Comparison of ENCODE assay signal across 20 cellular contexts in the genomic region with DNA sequence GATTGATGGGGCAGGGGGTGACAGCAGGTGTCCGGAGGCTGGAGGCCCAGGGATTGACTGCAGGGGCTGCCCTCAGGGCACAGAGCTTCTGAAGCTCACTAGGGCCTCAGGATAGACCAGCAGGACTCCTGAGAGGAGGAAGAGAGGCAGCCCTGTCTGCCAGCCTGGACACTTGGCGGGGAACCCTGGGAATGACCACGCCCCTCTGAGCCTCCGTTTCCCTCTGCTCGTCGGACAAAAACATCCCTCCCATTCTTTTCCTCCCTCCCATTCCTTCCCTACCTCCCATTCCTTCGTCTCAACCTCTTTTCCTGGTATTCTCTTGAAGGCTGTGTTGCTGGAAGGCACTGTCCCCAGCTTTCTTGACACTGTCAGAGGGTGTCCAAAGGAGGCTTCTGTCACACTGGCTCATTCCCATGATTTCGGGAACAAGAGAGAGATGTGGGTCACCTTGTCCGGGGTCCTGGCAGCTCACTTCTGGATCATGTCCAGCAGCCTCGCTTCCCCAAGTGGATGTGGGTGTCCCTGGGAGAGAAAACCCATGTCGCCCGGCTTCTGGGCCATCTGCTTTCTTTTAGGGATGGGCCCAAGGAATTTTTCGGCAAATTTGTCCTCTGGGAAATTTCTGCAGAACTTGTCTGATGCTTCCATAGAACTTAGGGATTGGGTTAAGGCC.
"Had no signal": no experiment of that assay in that cellular context is flagged by ENCODE, and none has a peak within 500 bp of the region (broad histone marks: within the 10 kb centered on the region; RNA-seq: fewer than 3 reads in every experiment).

No MANE protein-coding gene starts in this region.

- H3K4me3 ChIP-seq: MG63 had no signal

- H3K9me3 ChIP-seq: MG63 had no signal

- H3K27me3 Mint-ChIP-seq: activated CD8-positive, alpha-beta T cell treated with anti-CD3 and anti-CD28 coated beads for 36 hours; activated naive CD4-positive, alpha-beta T cell treated with anti-CD3 and anti-CD28 coated beads, Interleukin-2, amount 50 U/mL, for 24 hours; brain; central memory CD8-positive, alpha-beta T cell had no signal

- H3K4me3 Mint-ChIP-seq: activated CD8-positive, alpha-beta T cell treated with anti-CD3 and anti-CD28 coated beads for 36 hours; activated naive CD4-positive, alpha-beta T cell treated with anti-CD3 and anti-CD28 coated beads, Interleukin-2, amount 50 U/mL, for 24 hours; activated T-cell treated with anti-CD3 and anti-CD28 coated beads, Interleukin-2, amount 50 U/mL, for 72 hours; brain; central memory CD8-positive, alpha-beta T cell; T-helper 1 cell treated with Interleukin-12 subunit alpha and Interleukin-12 subunit beta and Interleukin-4 antibody, amounts not matched to agents 30 μg/mL and 1 μg/mL, for 36 hours had no signal

- H3K9me3 Mint-ChIP-seq: activated CD8-positive, alpha-beta T cell treated with anti-CD3 and anti-CD28 coated beads for 36 hours; activated naive CD4-positive, alpha-beta T cell treated with anti-CD3 and anti-CD28 coated beads, Interleukin-2, amount 50 U/mL, for 24 hours; activated T-cell treated with anti-CD3 and anti-CD28 coated beads, Interleukin-2, amount 50 U/mL, for 72 hours; brain; central memory CD8-positive, alpha-beta T cell; T-helper 1 cell treated with Interleukin-12 subunit alpha and Interleukin-12 subunit beta and Interleukin-4 antibody, amounts not matched to agents 30 μg/mL and 1 μg/mL, for 36 hours had no signal

- ATAC-seq: activated CD4-positive, CD25-positive, alpha-beta regulatory T cell treated with anti-CD3 and anti-CD28 coated beads, Interleukin-2, amount 50 U/mL, for 24 hours; activated CD8-positive, alpha-beta T cell treated with anti-CD3 and anti-CD28 coated beads for 36 hours; activated T-cell treated with anti-CD3 and anti-CD28 coated beads, Interleukin-2, amount 50 U/mL, for 72 hours had no signal

- H3K27me3 ChIP-seq: MG63 had no signal

- H3K27ac Mint-ChIP-seq: activated CD8-positive, alpha-beta T cell treated with anti-CD3 and anti-CD28 coated beads for 36 hours; activated naive CD4-positive, alpha-beta T cell treated with anti-CD3 and anti-CD28 coated beads, Interleukin-2, amount 50 U/mL, for 24 hours; activated T-cell treated with anti-CD3 and anti-CD28 coated beads, Interleukin-2, amount 50 U/mL, for 72 hours; T-helper 1 cell treated with Interleukin-12 subunit alpha and Interleukin-12 subunit beta and Interleukin-4 antibody, amounts not matched to agents 30 μg/mL and 1 μg/mL, for 36 hours had no signal

- H3K36me3 ChIP-seq: MG63 had no signal

- DNase-seq: activated CD4-positive, alpha-beta T cell treated with anti-CD3 and anti-CD28 coated beads for 4 hours; activated CD8-positive, alpha-beta memory T cell treated with anti-CD3 and anti-CD28 coated beads, Interleukin-2, amount 50 U/mL, for 4 hours; activated CD8-positive, alpha-beta T cell treated with anti-CD3 and anti-CD28 coated beads for 36 hours; activated effector memory CD4-positive, alpha-beta T cell treated with Interleukin-2 at 50 U/mL for 16 hours; activated naive CD4-positive, alpha-beta T cell; activated T-cell treated with anti-CD3 and anti-CD28 coated beads, Interleukin-2, amount 50 U/mL, for 72 hours; amygdala; MG63; MV-4-11; NCI-H1092 treated with DMSO at 0.1 percent for 48 hours; NCI-H1436; NCI-H1694 treated with DMSO at 0.1 percent for 48 hours; NCI-H2081; NCI-H510A treated with DMSO at 0.1 percent for 48 hours; SHP77 treated with DMSO at 0.1 percent for 48 hours had no signal

- H3K36me3 Mint-ChIP-seq: activated naive CD4-positive, alpha-beta T cell treated with anti-CD3 and anti-CD28 coated beads, Interleukin-2, amount 50 U/mL, for 24 hours had no signal
